8 cellular contexts compared by ENCODE assay signal in the genomic region with DNA sequence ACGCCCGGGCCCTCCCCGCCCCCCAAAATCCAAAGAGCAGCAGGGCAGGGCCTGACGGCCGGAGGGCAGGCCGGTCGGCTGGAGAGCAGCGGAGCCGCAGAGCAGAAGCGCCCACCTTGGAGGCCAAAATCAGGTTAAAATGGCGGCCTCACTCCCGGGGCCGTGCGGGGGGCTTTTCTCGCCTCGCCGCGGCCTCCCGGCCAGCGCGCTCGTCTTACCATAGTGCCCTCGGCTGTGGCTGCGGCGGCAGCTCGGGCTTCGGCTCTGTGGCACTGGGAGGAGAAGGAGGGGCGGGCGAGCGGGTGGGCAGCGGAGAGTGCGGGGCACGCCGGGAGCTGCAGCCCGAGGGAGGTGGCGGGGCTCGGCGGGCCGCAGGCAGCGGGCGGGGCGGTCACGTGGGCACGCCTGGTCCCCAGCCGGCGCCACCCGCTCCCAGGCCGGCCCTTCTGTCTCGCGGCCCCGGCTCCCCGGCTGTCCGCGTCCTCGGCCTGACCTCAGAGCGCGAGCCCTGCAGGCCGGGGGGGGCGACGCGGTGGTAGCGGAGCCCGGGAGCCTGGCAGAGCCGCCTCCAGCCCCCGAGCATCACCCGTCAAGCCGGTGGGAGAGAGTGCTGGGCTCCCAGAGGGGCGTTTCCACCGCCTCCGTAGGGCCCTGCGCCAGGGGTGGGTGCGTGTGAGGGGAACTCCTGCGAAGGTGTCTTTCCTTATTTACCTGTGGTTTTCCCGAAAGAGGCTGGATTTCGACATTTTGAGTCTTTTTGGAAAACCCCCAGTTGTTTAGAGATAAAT.
A peak's percentile ranks its signal among the peaks of the same experiment; 100 is the strongest.
DNase-seq lines count a peak whose midpoint lies in the region; ATAC-seq and TF ChIP-seq lines count a peak whose summit lies in the region.

A gene (minus strand): TSS at position 274 of the 788 bp plus-strand sequence. CDS start 53 bp downstream, at position 221.

- DNase-seq in AG04449 (ENCODE audit: low read depth, low spot score) = no peak
- DNase-seq in NCI-H2196 (lab: John Stamatoyannopoulos, UW; ENCODE audit: unreplicated experiment) = peak; percentile 82
- peak; percentile 21 to 52 (median 44) for DNase-seq in activated CD4-positive, CD25-positive, alpha-beta regulatory T cell (lab: John Stamatoyannopoulos, UW)
- peak; percentile 39 to 55 for DNase-seq in central memory CD8-positive, alpha-beta T cell (ENCODE audit: low spot score in 2 of 2)
- peak; percentile 93 for DNase-seq in islet precursor cell
- DNase-seq in stimulated activated CD4-positive, alpha-beta T cell treated with anti-CD3 and anti-CD28 coated beads, Interleukin-12 subunit alpha, Interleukin-12 subunit beta, amount 100 ng/mL, for 4 hours = peak; percentile 64

- no peaks in the 10 kb centered on the region for H3K27me3 Mint-ChIP-seq in central memory CD8-positive, alpha-beta T cell

- H3K9me3 Mint-ChIP-seq in central memory CD8-positive, alpha-beta T cell = no peaks in the 10 kb centered on the region

- peaks cover 8% of the 10 kb centered on the region for H3K4me1 Mint-ChIP-seq in central memory CD8-positive, alpha-beta T cell

- ATAC-seq in GM18868 (IDR thresholded peaks at IDR 0.05; ENCODE audit: unreplicated experiment) = peak; percentile 88
- ATAC-seq in HG03097 (IDR thresholded peaks at IDR 0.05; ENCODE audit: low FRiP score, unreplicated experiment) = peak; percentile 85
- ATAC-seq in central memory CD8-positive, alpha-beta T cell (replicated peaks; ENCODE audit: extremely low read depth, poor library complexity, severe bottlenecking) = peak; percentile 83

- H3K4me3 Mint-ChIP-seq in central memory CD8-positive, alpha-beta T cell = peak within 1 kb of the TSS; percentile 84

- H3K4me3 ChIP-seq in AG04449 (ENCODE audit: low read depth, low read length) = peak within 1 kb of the TSS; percentile 73

- CTCF ChIA-PET in AG04449 (lab: Yijun Ruan, JAX) = interaction anchor here (1.9 to 10.0 kb wide), 4 partner anchors 10 to 43 kb away, joined by 5 to 63 read pairs (median 14); no protein-coding TSS in a partner anchor

- TF ChIP-seq CTCF in AG04449 (IDR thresholded peaks at IDR 0.05; ENCODE audit: insufficient read depth, low read length, missing control alignments) = no peak

- H3K27ac Mint-ChIP-seq in central memory CD8-positive, alpha-beta T cell (ENCODE audit: low read depth) = peak within 1 kb of the TSS; percentile 83

- H3K36me3 Mint-ChIP-seq in central memory CD8-positive, alpha-beta T cell (ENCODE audit: insufficient read depth) = peaks cover 7% of the 10 kb centered on the region

- POLR2A ChIA-PET in AG04449 (lab: Yijun Ruan, JAX) = interaction anchor here (1.0 to 1.5 kb wide), 6 partner anchors 8 to 255 kb away, joined by 3 to 8 read pairs (median 3); no protein-coding TSS in a partner anchor
